18 cellular contexts compared by ENCODE assay signal in genomic region chr4:176274441-176274840, GRCh38. TPM values are rescaled to one million over a fixed set of nuclear protein-coding genes. Genes with fewer than 3 reads are reported as not detected.
DNase-seq lines count a peak whose midpoint lies in the region; ATAC-seq and TF ChIP-seq lines count a peak whose summit lies in the region.
"Had no signal": no experiment of that assay in that cellular context is flagged by ENCODE, and none has a peak within 500 bp of the region (broad histone marks: within the 10 kb centered on the region; RNA-seq: fewer than 3 reads in every experiment).

No MANE protein-coding gene starts in this region.

- DNase-seq in AG08395 (ENCODE audit: low spot score) (peak; percentile 57), HCT116 (ENCODE audit: low read depth, low spot score) (no peak), adipocyte (ENCODE audit: low read depth) (peak; percentile 69), kidney tubule cell (ENCODE audit: low spot score) (peak; percentile 45), NCI-H2029 (lab: John Stamatoyannopoulos, UW) (no peak), transverse colon (no peak), DMS53 treated with DMSO at 0.1 percent for 48 hours (lab: John Stamatoyannopoulos, UW; ENCODE audit: unreplicated experiment) (no peak)
- DNase-seq: activated CD8-positive, alpha-beta T cell treated with anti-CD3 and anti-CD28 coated beads for 36 hours; activated gamma-delta T cell treated with Interleukin-2 at 50 U/mL for 16 hours; BE2C; NCI-H1105 treated with DMSO at 0.1 percent for 48 hours; NCI-H446; pancreas; stimulated activated CD4-positive, alpha-beta T cell treated with anti-CD3 and anti-CD28 coated beads, Interleukin-1b, Interleukin-23, amount 100 ng/mL, for 48 hours; T1000; uterus had no signal

- H3K9me3 ChIP-seq in HCT116 (ENCODE audit: control insufficient read depth in 1 of 2, insufficient read depth in 1 of 2, low read depth in 1 of 2, low read length in 2 of 2) (no peaks in the 10 kb centered on the region), adipocyte (ENCODE audit: control insufficient read depth, low read length) (no peaks in the 10 kb centered on the region), transverse colon (no peaks in the 10 kb centered on the region)
- H3K9me3 ChIP-seq: BE2C, pancreas, uterus had no signal

- no peak for TF ChIP-seq POLR2A in HCT116 (IDR thresholded peaks at IDR 0.05; ENCODE audit: borderline replicate concordance, extremely low read depth, insufficient read depth, insufficient read length)
- no peak for TF ChIP-seq POLR2A in transverse colon (IDR thresholded peaks at IDR 0.05)

- no peaks in the 10 kb centered on the region for H3K27me3 ChIP-seq in HCT116 (ENCODE audit: insufficient read depth, low read length)
- H3K27me3 ChIP-seq in adipocyte (replicated peaks; ENCODE audit: control insufficient read depth, insufficient read depth, low read length) = no peaks in the 10 kb centered on the region
- no peaks in the 10 kb centered on the region for H3K27me3 ChIP-seq in transverse colon
- H3K27me3 ChIP-seq: BE2C, pancreas, uterus had no signal

- TF ChIP-seq RAD21 in HCT116 (IDR thresholded peaks at IDR 0.05; ENCODE audit: low read depth) = no peak

- H2AFZ ChIP-seq in HCT116 (ENCODE audit: low read depth, low read length, poor library complexity, severe bottlenecking) = peak overlapping the region; percentile 77

- in situ Hi-C loops in transverse colon (cut with MboI; ENCODE audit: low pct_ligation_motif_present in 1 of 4, low pct_unique_long_range_greater_than_20kb in 1 of 4, low sequenced_read_pairs in 3 of 4) = no loop called here

- H3K4me1 ChIP-seq in HCT116 (ENCODE audit: control insufficient read depth in 1 of 2, insufficient read depth in 2 of 2, low read length in 2 of 2) (peaks cover 5 to 41% of the 10 kb centered on the region in 2 experiments; a peak in 3 of 4 replicates), adipocyte (ENCODE audit: control insufficient read depth, insufficient read depth, low read length) (peaks cover 50% of the 10 kb centered on the region), transverse colon (peaks cover 0 to 3% (median 0%) of the 10 kb centered on the region in 4 donors)
- H3K4me1 ChIP-seq: BE2C, pancreas, uterus had no signal

- TF ChIP-seq EP300 in transverse colon (IDR thresholded peaks at IDR 0.05; ENCODE audit: low read depth) = no peak

- RAD21 ChIA-PET in HCT116 (lab: Charles Lee; ENCODE audit: low non-redundant PET in 1 of 2, low total read pairs in 2 of 2, uncharacterized antibody in 2 of 2, unreplicated experiment in 2 of 2) = no interaction called here

- no peak overlapping the region for H3K9ac ChIP-seq in HCT116 (ENCODE audit: low read length)
- peak overlapping the region; percentile 78 for H3K9ac ChIP-seq in adipocyte (ENCODE audit: low read length)

- POLR2A ChIA-PET in HCT116 (lab: Charles Lee) = no interaction called here

- no peaks in the 10 kb centered on the region for H3K36me3 ChIP-seq in HCT116 (ENCODE audit: control insufficient read depth in 1 of 2, insufficient read depth in 2 of 2, low read length in 2 of 2)
- H3K36me3 ChIP-seq in adipocyte (ENCODE audit: control insufficient read depth, insufficient read depth, low read length, severe bottlenecking) = no peaks in the 10 kb centered on the region
- no peaks in the 10 kb centered on the region for H3K36me3 ChIP-seq in transverse colon
- H3K36me3 ChIP-seq: BE2C, pancreas, uterus had no signal

- H3K4me3 ChIP-seq in HCT116 (replicated peaks in 1 of 2; ENCODE audit: low read depth in 1 of 2, low read length in 2 of 2) = no peak overlapping the region
- no peak overlapping the region for H3K4me3 ChIP-seq in adipocyte (ENCODE audit: low read length)
- no peak overlapping the region for H3K4me3 ChIP-seq in transverse colon
- H3K4me3 ChIP-seq: pancreas, uterus had no signal

- BruUV-seq in HCT116 (replicated peaks; lab: Mats Ljungman, UMichigan) = no TSS peak

- intact Hi-C loops in HCT116 (cut with micrococcal nuclease) = loop anchor here (10.0 kb wide), 1 partner anchor 330 kb away; no protein-coding TSS in a partner anchor
- intact Hi-C loops in transverse colon (cut with DNase I; ENCODE audit: low total_unique reads) = no loop called here

- peak overlapping the region; percentile 50 for H3K4me2 ChIP-seq in HCT116 (ENCODE audit: low read length)

- no peak overlapping the region for H3K27ac ChIP-seq in HCT116 (ENCODE audit: low read depth, low read length)
- H3K27ac ChIP-seq in transverse colon = no peak overlapping the region
- H3K27ac ChIP-seq: pancreas, uterus had no signal

- no peaks in the 10 kb centered on the region for H4K20me1 ChIP-seq in HCT116 (ENCODE audit: insufficient read depth)

- no peaks in the 10 kb centered on the region for H3K79me2 ChIP-seq in HCT116 (ENCODE audit: insufficient read depth, low read length)

- CTCF ChIA-PET in HCT116 (lab: Charles Lee) = no interaction called here

- ATAC-seq in HCT116 = no peak
- no peak for ATAC-seq in HG03159 (IDR thresholded peaks at IDR 0.05; ENCODE audit: unreplicated experiment)
- ATAC-seq: activated CD8-positive, alpha-beta T cell treated with anti-CD3 and anti-CD28 coated beads for 36 hours; pancreas had no signal

- H3K9me2 ChIP-seq in HCT116 (ENCODE audit: insufficient read depth) = no peaks in the 10 kb centered on the region

- TF ChIP-seq CTCF in HCT116 (IDR thresholded peaks at IDR 0.05 in 2 of 3, conservative IDR thresholded peaks at IDR 0.05 in 1 of 3; ENCODE audit: borderline replicate concordance in 1 of 3, insufficient read depth in 1 of 3, low read depth in 2 of 3, low read length in 2 of 3) (no peak), transverse colon (IDR thresholded peaks at IDR 0.05) (no peak)

TF ChIP-seq in HCT116, 20 proteins besides CTCF, POLR2A, EP300 and RAD21:
- TF ChIP-seq ELF1 (IDR thresholded peaks at IDR 0.05; ENCODE audit: borderline replicate concordance, low read depth) = no peak
- TF ChIP-seq ZBTB33 (IDR thresholded peaks at IDR 0.05; ENCODE audit: extremely low read depth, insufficient replicate concordance, low read length) = no peak
- TF ChIP-seq EZH2 (IDR thresholded peaks at IDR 0.05) = no peak
- TF ChIP-seq SP1 (IDR thresholded peaks at IDR 0.05; ENCODE audit: low read depth) = peak; percentile 34; the same call in 1 of the 2 replicates

RNA-seq across cellular contexts. Expression of gene ASB5, which starts 5.4 kb away (rescaled TPM):
- total RNA-seq in HCT116 (2021; ENCODE audit: unreplicated experiment) (not detected), transverse colon (1 to 10 TPM in 3 of 4 donors, not detected in 1; 1.4 to 3.8 (median 1.8) TPM)
- not detected in 2 replicates for polyA plus RNA-seq in HCT116 (2012)
- total RNA-seq: activated CD8-positive, alpha-beta T cell treated with anti-CD3 and anti-CD28 coated beads for 36 hours; HT-29; pancreas had no signal

RNA-seq across cellular contexts. Expression of gene SPCS3, which starts 45.3 kb away (rescaled TPM):
- total RNA-seq in HCT116 (2021; ENCODE audit: unreplicated experiment) (135 TPM), transverse colon (10 to 100 TPM; 23.2 to 77.8 (median 33.8) TPM)
- polyA plus RNA-seq in HCT116 (2012) = 43.5 and 74.6 TPM in 2 replicates

Comparison
In these comparisons a context has a peak if more than half of its experiments do, and no peak if none do; other contexts are left out.
1. DNase-seq: peak in AG08395 (single experiment), adipocyte (single experiment) and kidney tubule cell (single experiment); none in HCT116 (single experiment), NCI-H2029 (single experiment), transverse colon (single experiment) and DMS53 treated with DMSO at 0.1 percent for 48 hours (single experiment).